In the genomic region with DNA sequence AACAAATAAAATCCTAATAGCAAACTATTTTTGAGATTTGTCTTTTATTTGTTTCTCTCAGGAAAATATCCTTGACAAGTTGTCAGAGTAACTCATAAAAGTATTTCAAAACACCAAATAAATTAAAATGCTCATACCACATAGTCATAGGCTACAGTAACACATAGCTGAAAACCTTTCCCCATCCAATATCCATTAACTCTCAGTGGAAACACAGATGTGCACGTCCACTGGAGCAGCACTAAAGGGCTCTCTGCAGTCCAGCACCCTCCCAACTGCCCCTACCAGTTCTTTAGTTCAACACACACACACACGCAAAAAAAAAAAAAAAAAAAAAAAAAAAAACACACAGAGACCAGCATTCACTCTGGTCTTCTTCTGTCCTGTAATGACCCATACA, we compare ENCODE assay signal across 26 cellular contexts. TPM values are rescaled to one million over a fixed set of nuclear protein-coding genes. Genes with fewer than 3 reads are reported as not detected.
DNase-seq lines count a peak whose midpoint lies in the region; ATAC-seq, FAIRE-seq and TF ChIP-seq lines count a peak whose summit lies in the region.
"Had no signal": no experiment of that assay in that cellular context is flagged by ENCODE, and none has a peak within 500 bp of the region (broad histone marks: within the 10 kb centered on the region; RNA-seq: fewer than 3 reads in every experiment).

No MANE protein-coding gene starts in this region.

- H4K20me1 ChIP-seq in keratinocyte (ENCODE audit: control insufficient read depth, extremely low read depth, insufficient read depth, low read length), result no peaks in the 10 kb centered on the region

- peaks cover 28% of the 10 kb centered on the region for H3K79me2 ChIP-seq in keratinocyte (ENCODE audit: control insufficient read depth, insufficient read depth, low read length)

- peak; percentile 27 for DNase-seq in ACHN
- DNase-seq in GM03348 (ENCODE audit: low spot score), result peak; percentile 48
- no peak for DNase-seq in keratinocyte (ENCODE audit: low read depth, low spot score)
- DNase-seq in HT-29 (ENCODE audit: low spot score), result no peak
- DNase-seq in pons (ENCODE audit: low spot score), result no peak
- DNase-seq in SIG-M5 (lab: John Stamatoyannopoulos, UW), result no peak
- DNase-seq: CD4-positive, CD25-positive, alpha-beta regulatory T cell; central memory CD4-positive, alpha-beta T cell; hypothalamus; islet precursor cell; KG1; mesenchymal stem cell; naive B cell; NCI-H1048; NCI-H1930; sigmoid colon; T1000 had no signal

- no peak overlapping the region for H3K4me3 ChIP-seq in keratinocyte (ENCODE audit: control insufficient read depth in 2 of 3, extremely low read depth in 1 of 3, insufficient read depth in 2 of 3, low read depth in 1 of 3, low read length in 3 of 3)
- H3K4me3 ChIP-seq: ascending aorta, sigmoid colon had no signal

- FAIRE-seq in keratinocyte (lab: Jason Lieb, UNC), result no peak
- FAIRE-seq: RCC 7860 had no signal

- no peak for TF ChIP-seq CTCF in keratinocyte (optimal IDR thresholded peaks at IDR 0.05 in 1 of 3, IDR thresholded peaks at IDR 0.05 in 1 of 3, conservative IDR thresholded peaks at IDR 0.05 in 1 of 3; ENCODE audit: extremely low read depth in 1 of 3, insufficient read depth in 2 of 3, low read length in 3 of 3)

- peaks cover 8% of the 10 kb centered on the region for H3K9me3 Mint-ChIP-seq in activated T-helper 17 cell treated with anti-CD3 and anti-CD28 coated beads, Interleukin-2, amount 50 U/mL, for 72 hours

- H3K27me3 ChIP-seq in keratinocyte (ENCODE audit: control insufficient read depth, extremely low read depth, insufficient read depth, low read length), result no peaks in the 10 kb centered on the region
- H3K27me3 ChIP-seq: ascending aorta, sigmoid colon had no signal

- H2AFZ ChIP-seq in keratinocyte (ENCODE audit: control insufficient read depth, low read length), result no peak overlapping the region

- H3K36me3 Mint-ChIP-seq in activated T-helper 17 cell treated with anti-CD3 and anti-CD28 coated beads, Interleukin-2, amount 50 U/mL, for 72 hours (ENCODE audit: low read depth), result no peaks in the 10 kb centered on the region
- H3K36me3 Mint-ChIP-seq: activated naive CD4-positive, alpha-beta T cell treated with anti-CD3 and anti-CD28 coated beads, Interleukin-2, amount 50 U/mL, for 24 hours; CD4-positive, CD25-positive, alpha-beta regulatory T cell; stimulated activated effector memory CD8-positive, alpha-beta T cell treated with anti-CD3 and anti-CD28 coated beads, Interleukin-12 subunit alpha, Interleukin-12 subunit beta, amount 100 ng/mL, for 72 hours had no signal

- H3K27ac ChIP-seq in keratinocyte (ENCODE audit: control insufficient read depth, insufficient read depth, low read length), result peak overlapping the region; percentile 75
- H3K27ac ChIP-seq: ascending aorta, sigmoid colon had no signal

- H3K36me3 ChIP-seq in keratinocyte (ENCODE audit: control insufficient read depth in 2 of 2, extremely low read depth in 1 of 2, insufficient read depth in 2 of 2, low read length in 2 of 2), result no peaks in the 10 kb centered on the region
- H3K36me3 ChIP-seq: ascending aorta, sigmoid colon had no signal

- H3K9me3 ChIP-seq in keratinocyte (ENCODE audit: control insufficient read depth, low read depth, low read length), result no peaks in the 10 kb centered on the region

- H3K9ac ChIP-seq in keratinocyte (ENCODE audit: control insufficient read depth, extremely low read depth, insufficient read depth, low read length), result peak overlapping the region; percentile 69

- dilution Hi-C loops in keratinocyte (cut with MboI; ENCODE audit: extremely low pct_ligation_motif_present, low sequenced_read_pairs), result no loop called here

- peaks cover 17% of the 10 kb centered on the region for H3K4me1 Mint-ChIP-seq in activated T-helper 17 cell treated with anti-CD3 and anti-CD28 coated beads, Interleukin-2, amount 50 U/mL, for 72 hours
- H3K4me1 Mint-ChIP-seq: naive B cell had no signal

- H3K27me3 Mint-ChIP-seq in activated T-helper 17 cell treated with anti-CD3 and anti-CD28 coated beads, Interleukin-2, amount 50 U/mL, for 72 hours, result no peaks in the 10 kb centered on the region

- peaks cover 37% of the 10 kb centered on the region for H3K4me1 ChIP-seq in keratinocyte (ENCODE audit: control insufficient read depth, extremely low read depth, insufficient read depth, low read length)
- H3K4me1 ChIP-seq: ascending aorta, sigmoid colon had no signal

- in situ Hi-C loops in ACHN (cut with HindIII; ENCODE audit: low pct_ligation_motif_present, low pct_unique_long_range_greater_than_20kb, low sequenced_read_pairs), result no loop called here

- H3K27ac Mint-ChIP-seq in activated T-helper 17 cell treated with anti-CD3 and anti-CD28 coated beads, Interleukin-2, amount 50 U/mL, for 72 hours, result no peak overlapping the region
- H3K27ac Mint-ChIP-seq: activated naive CD4-positive, alpha-beta T cell treated with anti-CD3 and anti-CD28 coated beads, Interleukin-2, amount 50 U/mL, for 24 hours; naive B cell; stimulated activated effector memory CD8-positive, alpha-beta T cell treated with anti-CD3 and anti-CD28 coated beads, Interleukin-12 subunit alpha, Interleukin-12 subunit beta, amount 100 ng/mL, for 72 hours had no signal

- H3K9me1 ChIP-seq in keratinocyte (ENCODE audit: control insufficient read depth, extremely low read depth, insufficient read depth, low read length), result no peaks in the 10 kb centered on the region

- no peak for ATAC-seq in activated T-helper 17 cell treated with anti-CD3 and anti-CD28 coated beads, Interleukin-2, amount 50 U/mL, for 72 hours (replicated peaks)
- ATAC-seq in HG02610 (IDR thresholded peaks at IDR 0.05; ENCODE audit: unreplicated experiment), result no peak
- ATAC-seq: activated CD4-positive, CD25-positive, alpha-beta regulatory T cell treated with anti-CD3 and anti-CD28 coated beads, Interleukin-2, amount 50 U/mL, for 24 hours had no signal

- peak overlapping the region; percentile 55 for H3K4me3 Mint-ChIP-seq in activated T-helper 17 cell treated with anti-CD3 and anti-CD28 coated beads, Interleukin-2, amount 50 U/mL, for 72 hours

- peak overlapping the region; percentile 96 for H3K4me2 ChIP-seq in keratinocyte (ENCODE audit: control insufficient read depth, extremely low read depth, insufficient read depth, low read depth, low read length)

RNA-seq across cellular contexts. Expression of a gene that starts 0.9 kb away (rescaled TPM):
- total RNA-seq in activated T-helper 17 cell treated with anti-CD3 and anti-CD28 coated beads, Interleukin-2, amount 50 U/mL, for 72 hours, result 1 to 10 TPM in 1 of 2 donors, not detected in 1; 1.4 TPM
- polyA plus RNA-seq in keratinocyte, result 27.7 to 55.4 TPM (median 40.6 TPM) in 3 replicates
- 13.5 TPM for polyA plus RNA-seq in keratinocyte (2011; ENCODE audit: low read depth)
- polyA plus RNA-seq in keratinocyte (2011; cell fraction: cytosol; rRNA removed), result 29.3 TPM in 2 replicates
- polyA plus RNA-seq in keratinocyte (2011; cell fraction: nucleus; rRNA removed), result 66.9 and 71.0 TPM in 2 replicates
- 22.6 and 51.8 TPM in 2 replicates for polyA plus RNA-seq in keratinocyte (2012; ENCODE audit: low replicate concordance)
- 68.0 to 96.2 TPM (median 90.4 TPM) in 3 replicates for polyA minus RNA-seq in keratinocyte
- 34.3 TPM for polyA minus RNA-seq in keratinocyte (2011; cell fraction: cytosol; rRNA and poly(A)+ RNA removed)
- polyA minus RNA-seq in keratinocyte (2011; cell fraction: nucleus; rRNA and poly(A)+ RNA removed), result 42.8 and 74.8 TPM in 2 replicates
- 0.28 and 0.81 TPM in 2 replicates for total RNA-seq in HT-29 (2014; rRNA removed; shearing (Covaris generic))
- total RNA-seq: activated CD8-positive, alpha-beta memory T cell treated with anti-CD3 and anti-CD28 coated beads for 36 hours; ascending aorta; CD4-positive, CD25-positive, alpha-beta regulatory T cell; temporal lobe had no signal
- polyA plus RNA-seq: CD4-positive, CD25-positive, alpha-beta regulatory T cell had no signal

Comparison
In these comparisons a context has a peak if more than half of its experiments do, and no peak if none do; other contexts are left out.
1. DNase-seq: peak in ACHN (single experiment) and GM03348 (single experiment); none in keratinocyte (single experiment), HT-29 (single experiment), pons (single experiment) and SIG-M5 (single experiment).